ENCODE assay signal across 7 cellular contexts in the genomic region with DNA sequence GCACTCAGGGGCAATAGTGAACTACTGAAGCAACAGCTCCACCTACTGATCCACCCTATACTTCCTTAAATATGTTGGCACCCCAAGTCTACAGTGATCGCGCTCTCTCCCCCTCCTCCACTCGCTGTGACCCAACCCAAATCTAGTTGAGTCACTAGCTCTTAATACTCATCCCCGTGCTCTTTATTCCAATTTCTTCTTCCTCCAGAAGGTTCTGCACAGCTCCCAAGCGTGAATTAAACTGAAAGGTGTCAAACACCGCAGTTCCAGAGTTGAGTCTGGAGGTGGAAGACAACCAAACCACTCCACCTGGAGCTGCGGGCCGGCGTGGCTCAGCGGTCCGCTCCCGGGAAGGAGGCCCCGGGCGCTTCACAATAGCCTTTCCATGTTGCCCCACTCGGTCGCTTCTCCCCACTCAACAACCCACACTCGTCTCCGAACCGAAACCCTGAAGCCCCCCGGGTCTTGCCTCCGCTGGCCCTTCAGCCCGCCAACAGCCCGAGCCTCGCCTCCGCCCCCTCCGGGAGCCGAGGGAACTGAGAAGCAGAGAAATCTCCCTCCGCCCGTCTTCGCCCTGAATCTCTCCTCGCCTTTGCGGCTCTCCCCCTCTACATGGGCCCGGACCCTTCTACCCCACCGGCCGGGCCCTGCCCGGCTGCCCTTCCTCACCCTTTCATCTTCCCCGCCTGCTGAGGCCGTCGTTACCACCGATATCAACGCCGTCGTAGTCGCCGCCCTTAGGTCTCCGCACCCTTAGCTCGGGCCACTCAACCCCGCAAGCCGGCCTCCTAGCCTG. TPM values are rescaled to one million over a fixed set of nuclear protein-coding genes. Genes with fewer than 3 reads are reported as not detected.
A peak's percentile ranks its signal among the peaks of the same experiment; 100 is the strongest.
DNase-seq lines count a peak whose midpoint lies in the region; ATAC-seq, FAIRE-seq and TF ChIP-seq lines count a peak whose summit lies in the region.

No MANE protein-coding gene starts in this region.

- intact Hi-C loops in body of pancreas (cut with DNase I), result no loop called here

- H3K27me3 ChIP-seq in body of pancreas (no peaks in the 10 kb centered on the region), iPS DF 6.9 (ENCODE audit: control insufficient read depth, insufficient read depth, low read length) (no peaks in the 10 kb centered on the region), skeletal muscle satellite cell (ENCODE audit: control insufficient read depth, insufficient read depth, low read length) (no peaks in the 10 kb centered on the region)

- 0 to 1% methylated on average over 29 to 49 of the region's 49 CpGs for WGBS in body of pancreas, 2 donors
- no CpG with 5 or more reads among the region's 49 CpGs for WGBS in iPS DF 6.9 (ENCODE audit: insufficient coverage, insufficient read length)

- H3K4me3 ChIP-seq in body of pancreas, result peak overlapping the region; percentile 87 to 88
- peak overlapping the region; percentile 98 for H3K4me3 ChIP-seq in iPS DF 6.9 (ENCODE audit: low read length)
- peak overlapping the region; percentile 98 for H3K4me3 ChIP-seq in skeletal muscle satellite cell (ENCODE audit: low read length)

- H3K4me2 ChIP-seq in skeletal muscle satellite cell (ENCODE audit: low read length), result peak overlapping the region; percentile 86

- H3K27ac ChIP-seq in body of pancreas (peak overlapping the region; percentile 90 to 100 (median 96)), iPS DF 6.9 (ENCODE audit: low read length) (no peak overlapping the region)

- H3K4me1 ChIP-seq in body of pancreas, result peaks cover 55% of the 10 kb centered on the region
- no peaks in the 10 kb centered on the region for H3K4me1 ChIP-seq in iPS DF 6.9 (ENCODE audit: control insufficient read depth, insufficient read depth, low read length)
- H3K4me1 ChIP-seq in skeletal muscle satellite cell (ENCODE audit: control insufficient read depth, insufficient read depth, low read length), result peaks cover 38% of the 10 kb centered on the region

- H3K9ac ChIP-seq in skeletal muscle satellite cell (ENCODE audit: low read depth, low read length), result peak overlapping the region; percentile 100

- TF ChIP-seq CTCF in body of pancreas (IDR thresholded peaks at IDR 0.05), result peak; percentile 35 to 90 (median 80)

- peak in 1 of 3 donors; percentile 22 for TF ChIP-seq POLR2A in body of pancreas (IDR thresholded peaks at IDR 0.05)

- FAIRE-seq in TTC549 (lab: Jason Lieb, UNC), result peak; percentile 19

- H3K36me3 ChIP-seq in body of pancreas (replicated peaks in 1 of 2; ENCODE audit: insufficient read depth in 1 of 2, low read depth in 2 of 2), result no peaks in the 10 kb centered on the region
- no peaks in the 10 kb centered on the region for H3K36me3 ChIP-seq in iPS DF 6.9 (ENCODE audit: control insufficient read depth, insufficient read depth, low read length)
- H3K36me3 ChIP-seq in skeletal muscle satellite cell (ENCODE audit: insufficient read depth, low read length), result no peaks in the 10 kb centered on the region

- ATAC-seq in GM18511 (IDR thresholded peaks at IDR 0.05; ENCODE audit: unreplicated experiment), result peak; percentile 64
- ATAC-seq in HG03066 (IDR thresholded peaks at IDR 0.05; ENCODE audit: low read depth, unreplicated experiment), result peak; percentile 58
- ATAC-seq in body of pancreas, result peak; percentile 60

- H3K9me3 ChIP-seq in body of pancreas (no peaks in the 10 kb centered on the region), iPS DF 6.9 (ENCODE audit: control insufficient read depth, insufficient read depth, low read length) (no peaks in the 10 kb centered on the region), skeletal muscle satellite cell (replicated peaks; ENCODE audit: low read length) (no peaks in the 10 kb centered on the region)

- DNase-seq in NCI-H2107 (lab: John Stamatoyannopoulos, UW) (peak; percentile 41), body of pancreas (peak; percentile 69 to 89 (median 78)), iPS DF 6.9 (ENCODE audit: low read depth, low spot score) (no peak)

RNA-seq across cellular contexts. Expression of a gene that starts 0.6 kb away (rescaled TPM):
- total RNA-seq in body of pancreas, result 10 to 100 TPM; 32.2 to 93.6 TPM
- 177 and 180 TPM in 2 replicates for total RNA-seq in skeletal muscle satellite cell (2012; rRNA removed)

RNA-seq across cellular contexts. Expression of a gene that starts 1.4 kb away (rescaled TPM):
- 10 to 100 TPM; 25.4 to 31.3 TPM for total RNA-seq in body of pancreas
- total RNA-seq in skeletal muscle satellite cell (2012; rRNA removed), result 53.1 and 69.0 TPM in 2 replicates

RNA-seq across cellular contexts. Expression of a gene that starts 49.0 kb away (rescaled TPM):
- total RNA-seq in body of pancreas, result 10 to 100 TPM; 10.5 to 13.2 TPM
- total RNA-seq in skeletal muscle satellite cell (2012; rRNA removed), result 5.0 and 6.1 TPM in 2 replicates
